ENCODE assay signal across 22 cellular contexts in the genomic region with DNA sequence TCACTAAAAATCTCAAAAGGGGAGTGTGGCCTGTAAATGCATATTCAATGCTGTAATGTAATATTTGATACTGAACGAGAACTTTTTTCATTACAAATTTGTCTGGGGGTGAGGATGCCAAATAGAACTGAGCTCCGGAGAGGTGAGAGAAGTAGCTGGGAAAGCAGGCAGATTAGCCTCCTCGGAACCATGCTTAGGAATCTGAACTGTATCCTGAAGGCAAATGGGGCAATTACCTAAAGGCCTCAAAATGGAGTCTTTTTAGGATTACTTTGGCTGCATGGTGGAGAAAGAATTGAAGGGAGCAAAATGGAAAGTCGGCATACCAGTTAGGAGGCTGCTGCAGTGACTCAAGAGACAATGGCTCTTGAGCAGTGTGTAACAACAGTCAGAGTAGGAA.
"Had no signal": no experiment of that assay in that cellular context is flagged by ENCODE, and none has a peak within 500 bp of the region (broad histone marks: within the 10 kb centered on the region; RNA-seq: fewer than 3 reads in every experiment).

No MANE protein-coding gene starts in this region.

- H3K4me3 Mint-ChIP-seq: IgD-negative memory B cell had no signal

- H3K9me3 Mint-ChIP-seq: IgD-negative memory B cell had no signal

- H3K9me3 ChIP-seq: SJSA1 had no signal

- H3K27ac ChIP-seq: KMS-11, SJSA1, SK-N-MC had no signal

- H3K27me3 Mint-ChIP-seq: IgD-negative memory B cell had no signal

- H3K27me3 ChIP-seq: SJSA1 had no signal

- H3K4me1 ChIP-seq: SJSA1 had no signal

- DNase-seq: Kasumi-1, MM.1S, NCI-H1092 treated with DMSO at 0.1 percent for 48 hours, NCI-H1436, NCI-H187, NCI-H2029, NCI-H2081 treated with DMSO at 0.1 percent for 48 hours, NCI-H2171, NCI-H226, NCI-H446, NCI-H510A, NCI-H524 treated with DMSO at 0.1 percent for 48 hours, NCI-H69, NCI-H774, Right ventricle myocardium superior, RPMI8226, SIG-M5 had no signal

- H3K4me3 ChIP-seq: K562, SJSA1, SK-N-MC had no signal

- ATAC-seq: K562 had no signal

- H3K36me3 Mint-ChIP-seq: IgD-negative memory B cell had no signal
